1 cellular context compared by ENCODE assay signal in genomic region chr19:31139871-31140505, GRCh38.
TF ChIP-seq lines count a peak whose summit lies in the region.

No MANE protein-coding gene starts in this region.

TF ChIP-seq in IMR-90, 13 proteins besides CTCF, POLR2A, EP300 and RAD21:
- peak; percentile 36; the same call in 1 of the 2 replicates for TF ChIP-seq FOS (IDR thresholded peaks at IDR 0.05; ENCODE audit: low read depth, low read length)
- no peak for TF ChIP-seq NFE2L2 (IDR thresholded peaks at IDR 0.05; ENCODE audit: low read depth, low read length)
- TF ChIP-seq SMC3 (IDR thresholded peaks at IDR 0.05; ENCODE audit: low read depth, low read length): no peak
- TF ChIP-seq CEBPB (IDR thresholded peaks at IDR 0.05; ENCODE audit: low read depth, low read length): peak; percentile 50; the same call in 1 of the 2 replicates
- no peak for TF ChIP-seq MAZ (IDR thresholded peaks at IDR 0.05; ENCODE audit: borderline replicate concordance, low read depth, low read length)
- no peak for TF ChIP-seq RCOR1 (IDR thresholded peaks at IDR 0.05; ENCODE audit: insufficient replicate concordance, low read length)
- no peak for TF ChIP-seq RFX5 (IDR thresholded peaks at IDR 0.05; ENCODE audit: low read depth, low read length)
- no peak for TF ChIP-seq USF2 (IDR thresholded peaks at IDR 0.05; ENCODE audit: low read depth, low read length)
- no peak for TF ChIP-seq MAFK (IDR thresholded peaks at IDR 0.05; ENCODE audit: low read depth, low read length)
- TF ChIP-seq ELK1 (IDR thresholded peaks at IDR 0.05; ENCODE audit: borderline replicate concordance, low read depth, low read length): no peak
- no peak for TF ChIP-seq CHD1 (IDR thresholded peaks at IDR 0.05; ENCODE audit: low read depth, low read length)
- no peak for TF ChIP-seq BHLHE40 (IDR thresholded peaks at IDR 0.05; ENCODE audit: low read depth, low read length)
TF ChIP-seq in IMR-90: peak in this region for 2.
